17 cellular contexts compared by ENCODE assay signal in genomic region chrX:55759478-55759877, GRCh38. TPM values are rescaled to one million over a fixed set of nuclear protein-coding genes. Genes with fewer than 3 reads are reported as not detected.
A peak's percentile ranks its signal among the peaks of the same experiment; 100 is the strongest.
DNase-seq lines count a peak whose midpoint lies in the region; ATAC-seq, FAIRE-seq and TF ChIP-seq lines count a peak whose summit lies in the region.
"Had no signal": no experiment of that assay in that cellular context is flagged by ENCODE, and none has a peak within 500 bp of the region (broad histone marks: within the 10 kb centered on the region; RNA-seq: fewer than 3 reads in every experiment).

No MANE protein-coding gene starts in this region.

- no peaks in the 10 kb centered on the region for H3K27me3 Mint-ChIP-seq in astrocyte (ENCODE audit: low read depth, unreplicated experiment)
- H3K27me3 Mint-ChIP-seq in activated CD8-positive, alpha-beta memory T cell treated with anti-CD3 and anti-CD28 coated beads, Interleukin-2, amount 10 ng/mL, durations not matched to agents 7 days and 5 days: no peaks in the 10 kb centered on the region
- H3K27me3 Mint-ChIP-seq: CD4-positive, alpha-beta memory T cell had no signal

- peak; percentile 26 for FAIRE-seq in astrocyte (lab: Jason Lieb, UNC)
- FAIRE-seq: G401.6, H54 had no signal

- H3K27me3 ChIP-seq in astrocyte (ENCODE audit: insufficient read depth, low read length): no peaks in the 10 kb centered on the region
- H3K27me3 ChIP-seq in smooth muscle cell (ENCODE audit: low read depth): no peaks in the 10 kb centered on the region

- TF ChIP-seq CTCF in astrocyte (IDR thresholded peaks at IDR 0.05; ENCODE audit: insufficient read depth, low read depth, low read length) (no peak), smooth muscle cell (IDR thresholded peaks at IDR 0.05; ENCODE audit: borderline replicate concordance, insufficient read depth, poor library complexity, severe bottlenecking) (no peak)

- H3K4me3 ChIP-seq in astrocyte (ENCODE audit: insufficient read depth, low read depth, low read length) (no peak overlapping the region), smooth muscle cell (no peak overlapping the region)
- H3K4me3 ChIP-seq: HAP-1 had no signal

- H3K9ac ChIP-seq in astrocyte (ENCODE audit: low read length) (no peak overlapping the region), smooth muscle cell (ENCODE audit: low read depth) (no peak overlapping the region)

- no peak overlapping the region for H3K4me3 Mint-ChIP-seq in astrocyte (ENCODE audit: unreplicated experiment)
- H3K4me3 Mint-ChIP-seq in activated CD8-positive, alpha-beta memory T cell treated with anti-CD3 and anti-CD28 coated beads, Interleukin-2, amount 10 ng/mL, durations not matched to agents 7 days and 5 days: no peak overlapping the region
- H3K4me3 Mint-ChIP-seq: CD4-positive, alpha-beta memory T cell; HFFc6 had no signal

- CTCF ChIA-PET in activated CD8-positive, alpha-beta memory T cell treated with anti-CD3 and anti-CD28 coated beads, Interleukin-2, amount 10 ng/mL, durations not matched to agents 7 days and 5 days (lab: Charles Lee): no interaction called here

- H3K79me2 ChIP-seq in astrocyte (ENCODE audit: insufficient read depth, low read length): no peaks in the 10 kb centered on the region
- H3K79me2 ChIP-seq in smooth muscle cell (ENCODE audit: low read depth): no peaks in the 10 kb centered on the region

- DNase-seq in astrocyte (ENCODE audit: low read depth) (no peak), dermis blood vessel endothelial cell (peak; percentile 12), smooth muscle cell (lab: John Stamatoyannopoulos, UW; ENCODE audit: unreplicated experiment) (no peak)
- no peak for DNase-seq in activated CD8-positive, alpha-beta memory T cell treated with anti-CD3 and anti-CD28 coated beads, Interleukin-2, amount 10 ng/mL, durations not matched to agents 7 days and 5 days
- DNase-seq: C1 segment of cervical spinal cord; Calu3; CD4-positive, alpha-beta memory T cell; COR-L47; DMS53; DMS79 treated with DMSO at 0.1 percent for 48 hours; GOT3; HFFc6 had no signal

- 63% methylated on average over 1 of the region's 1 CpG for WGBS in smooth muscle cell (ENCODE audit: low lambda C conversion rate)

- no peaks in the 10 kb centered on the region for H3K4me1 ChIP-seq in astrocyte (ENCODE audit: insufficient read depth, low read length)
- peaks cover 3% of the 10 kb centered on the region for H3K4me1 ChIP-seq in smooth muscle cell (ENCODE audit: low read depth)
- H3K4me1 ChIP-seq: HAP-1 had no signal

- H4K20me1 ChIP-seq in astrocyte (ENCODE audit: insufficient read depth, low read length) (no peaks in the 10 kb centered on the region), smooth muscle cell (ENCODE audit: low read depth) (no peaks in the 10 kb centered on the region)

- H3K9me3 ChIP-seq in astrocyte (ENCODE audit: insufficient read depth, low read depth, low read length) (no peaks in the 10 kb centered on the region), smooth muscle cell (replicated peaks; ENCODE audit: low read depth) (no peaks in the 10 kb centered on the region)
- H3K9me3 ChIP-seq: HAP-1 had no signal

- H3K9me3 Mint-ChIP-seq in astrocyte (ENCODE audit: unreplicated experiment): no peaks in the 10 kb centered on the region
- H3K9me3 Mint-ChIP-seq in activated CD8-positive, alpha-beta memory T cell treated with anti-CD3 and anti-CD28 coated beads, Interleukin-2, amount 10 ng/mL, durations not matched to agents 7 days and 5 days (ENCODE audit: low read depth): no peaks in the 10 kb centered on the region
- H3K9me3 Mint-ChIP-seq: CD4-positive, alpha-beta memory T cell; HFFc6 had no signal

- no peak overlapping the region for H3K27ac Mint-ChIP-seq in astrocyte (ENCODE audit: unreplicated experiment)
- no peak overlapping the region for H3K27ac Mint-ChIP-seq in activated CD8-positive, alpha-beta memory T cell treated with anti-CD3 and anti-CD28 coated beads, Interleukin-2, amount 10 ng/mL, durations not matched to agents 7 days and 5 days
- H3K27ac Mint-ChIP-seq: CD4-positive, alpha-beta memory T cell; HFFc6 had no signal

- H2AFZ ChIP-seq in astrocyte (ENCODE audit: low read depth, low read length): no peak overlapping the region
- no peak overlapping the region for H2AFZ ChIP-seq in smooth muscle cell (ENCODE audit: low read depth)

- H3K4me2 ChIP-seq in astrocyte (ENCODE audit: low read length) (no peak overlapping the region), smooth muscle cell (no peak overlapping the region)

- H3K4me1 Mint-ChIP-seq in astrocyte (ENCODE audit: low read depth, unreplicated experiment): no peaks in the 10 kb centered on the region
- H3K4me1 Mint-ChIP-seq in activated CD8-positive, alpha-beta memory T cell treated with anti-CD3 and anti-CD28 coated beads, Interleukin-2, amount 10 ng/mL, durations not matched to agents 7 days and 5 days: no peaks in the 10 kb centered on the region
- H3K4me1 Mint-ChIP-seq: CD4-positive, alpha-beta memory T cell had no signal

- H3F3A ChIP-seq in smooth muscle cell (ENCODE audit: low read depth): no peaks in the 10 kb centered on the region

- H3K27ac ChIP-seq in astrocyte (ENCODE audit: low read depth, low read length): no peak overlapping the region
- H3K27ac ChIP-seq in smooth muscle cell (ENCODE audit: low read depth): peak overlapping the region; percentile 46

- peaks cover 4% of the 10 kb centered on the region for H3K36me3 Mint-ChIP-seq in astrocyte (ENCODE audit: low read depth, unreplicated experiment)
- H3K36me3 Mint-ChIP-seq in activated CD8-positive, alpha-beta memory T cell treated with anti-CD3 and anti-CD28 coated beads, Interleukin-2, amount 10 ng/mL, durations not matched to agents 7 days and 5 days: peaks cover 25% of the 10 kb centered on the region

- no peak for ATAC-seq in activated CD8-positive, alpha-beta memory T cell treated with anti-CD3 and anti-CD28 coated beads, Interleukin-2, amount 10 ng/mL, durations not matched to agents 7 days and 5 days
- no peak for ATAC-seq in HG03039 (IDR thresholded peaks at IDR 0.05; ENCODE audit: unreplicated experiment)
- ATAC-seq in esophagus mucosa: no peak

- H3K36me3 ChIP-seq in astrocyte (ENCODE audit: insufficient read depth, low read length): peaks cover 6% of the 10 kb centered on the region
- peaks cover 7% of the 10 kb centered on the region for H3K36me3 ChIP-seq in smooth muscle cell (ENCODE audit: low read depth)

RNA-seq across cellular contexts. Expression of gene RRAGB, which starts 41.9 kb away (rescaled TPM):
- total RNA-seq in astrocyte (13.0 and 13.5 TPM in 2 replicates), dermis blood vessel endothelial cell (19.5 and 24.3 TPM in 2 replicates), smooth muscle cell (21.3 TPM in 2 replicates), esophagus mucosa (5.6 TPM)
- polyA plus RNA-seq in smooth muscle cell: 15.4 and 26.0 TPM in 2 replicates
- 1 to 10 TPM; 6.1 to 7.7 TPM for total RNA-seq in activated CD8-positive, alpha-beta memory T cell treated with anti-CD3 and anti-CD28 coated beads, Interleukin-2, amount 10 ng/mL, durations not matched to agents 7 days and 5 days
